ENCODE assay signal across 9 cellular contexts in the genomic region with DNA sequence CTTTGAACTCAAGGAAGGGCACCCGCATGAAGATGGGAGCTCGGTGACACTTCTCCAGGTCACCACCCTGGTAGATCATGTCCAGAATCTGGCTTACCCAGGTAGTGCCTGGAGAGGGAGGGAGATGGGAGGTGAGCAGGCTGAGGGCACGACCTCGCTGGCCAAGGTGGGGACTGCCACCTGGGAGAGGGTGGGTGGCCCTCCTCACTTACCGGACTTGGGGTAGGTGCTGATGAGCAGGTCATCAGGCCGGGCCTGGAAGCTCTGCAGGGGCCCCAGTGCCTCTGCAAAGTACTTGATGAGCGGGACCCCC. TPM values are rescaled to one million over a fixed set of nuclear protein-coding genes. Genes with fewer than 3 reads are reported as not detected.
"Had no signal": no experiment of that assay in that cellular context is flagged by ENCODE, and none has a peak within 500 bp of the region (broad histone marks: within the 10 kb centered on the region; RNA-seq: fewer than 3 reads in every experiment).

No MANE protein-coding gene starts in this region.

RNA-seq across cellular contexts. Expression of a gene that starts 11.6 kb away (rescaled TPM):
- total RNA-seq: dermis microvascular lymphatic vessel endothelial cell, glomerular endothelial cell, lung microvascular endothelial cell, thoracic aorta had no signal

RNA-seq across cellular contexts. Expression of a gene that starts 29.4 kb away (rescaled TPM):
- total RNA-seq: mucosa of gallbladder, osteocyte, pulmonary artery endothelial cell, skeletal muscle tissue, thoracic aorta had no signal
- polyA plus RNA-seq: naive thymus-derived CD4-positive, alpha-beta T cell had no signal
